In the genomic region with DNA sequence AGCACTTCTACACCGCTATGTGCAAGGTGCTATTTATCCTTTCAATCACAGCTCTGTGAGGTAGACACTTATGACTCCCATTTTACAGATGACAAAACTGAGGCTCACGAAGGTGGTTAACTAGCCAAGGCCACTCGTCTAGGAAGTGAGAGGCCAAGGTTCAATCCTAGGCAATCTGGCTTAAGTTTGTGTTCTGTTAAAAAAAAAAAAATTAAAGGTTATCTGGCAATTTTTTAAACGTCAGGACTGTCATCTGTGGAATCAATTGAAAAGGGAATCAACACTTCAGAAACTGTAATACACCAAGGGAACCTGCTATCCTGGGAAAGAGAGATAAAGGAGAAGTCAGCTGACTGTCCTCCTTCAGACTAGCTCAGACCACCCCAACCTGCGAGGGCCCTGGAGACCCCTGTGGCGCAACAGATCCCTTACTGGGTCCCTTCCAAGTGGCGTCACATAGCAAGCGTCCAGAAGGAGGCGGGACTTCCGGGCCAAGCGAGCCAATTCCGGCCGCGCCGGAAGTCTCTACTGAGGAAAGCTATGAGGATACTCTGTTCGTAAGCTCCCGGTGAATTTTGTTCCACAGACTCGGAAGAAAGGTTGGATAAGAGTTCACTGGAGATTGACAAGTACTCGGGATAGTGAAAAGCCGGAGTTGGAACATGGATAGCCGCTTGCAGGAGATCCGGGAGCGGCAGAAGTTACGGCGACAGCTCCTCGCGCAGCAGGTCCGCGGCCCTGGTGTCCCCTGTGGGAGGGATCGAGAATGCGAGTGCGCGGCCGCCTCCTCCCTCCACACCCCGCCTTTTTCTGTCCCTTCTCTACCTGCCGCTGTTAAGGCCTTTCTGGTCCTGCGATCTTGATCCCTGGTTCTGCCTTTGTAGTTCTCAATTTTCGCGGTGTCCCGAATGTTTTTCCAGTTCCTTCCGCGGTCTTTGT, we compare ENCODE assay signal across 8 cellular contexts. TPM values are rescaled to one million over a fixed set of nuclear protein-coding genes. Genes with fewer than 3 reads are reported as not detected.
A peak's percentile ranks its signal among the peaks of the same experiment; 100 is the strongest.
DNase-seq lines count a peak whose midpoint lies in the region; ATAC-seq and TF ChIP-seq lines count a peak whose summit lies in the region.

TSS of gene METTL14 (plus strand) at position 520 of the 939 bp plus-strand sequence. CDS start at position 663, 143 bp downstream.

- WGBS in lung, 2 donors = 5% methylated on average over 42 of the region's 42 CpGs

- H3K36me3 ChIP-seq in lung (ENCODE audit: control insufficient read depth in 2 of 2, insufficient read depth in 2 of 2, low read length in 2 of 2) = peaks cover 10 to 11% of the 10 kb centered on the region in 2 donors

- H3K9me3 Mint-ChIP-seq in CD4-positive, alpha-beta T cell = peaks cover 2% of the 10 kb centered on the region
- H3K9me3 Mint-ChIP-seq in activated CD8-positive, alpha-beta T cell treated with anti-CD3 and anti-CD28 coated beads, Interleukin-2, amount 10 ng/mL, durations not matched to agents 7 days and 5 days (ENCODE audit: insufficient read depth) = no peaks in the 10 kb centered on the region

- peaks cover 33% of the 10 kb centered on the region for H3K4me1 Mint-ChIP-seq in CD4-positive, alpha-beta T cell (ENCODE audit: low read depth)
- peaks cover 30% of the 10 kb centered on the region for H3K4me1 Mint-ChIP-seq in activated CD8-positive, alpha-beta T cell treated with anti-CD3 and anti-CD28 coated beads, Interleukin-2, amount 10 ng/mL, durations not matched to agents 7 days and 5 days (ENCODE audit: low read depth)

- H3K27ac ChIP-seq in CD4-positive, alpha-beta T cell (ENCODE audit: low read depth, low read length) = peak within 1 kb of the TSS; percentile 60
- H3K27ac ChIP-seq in lung (ENCODE audit: low read depth in 1 of 2, low read length in 1 of 2) = peak within 1 kb of the TSS; percentile 94 to 96

- CTCF ChIA-PET in CD4-positive, alpha-beta T cell (lab: Charles Lee) = interaction anchor here (0.6 to 0.7 kb wide), 2 partner anchors 97 to 261 kb away, joined by 3 read pairs; no protein-coding TSS in a partner anchor
- CTCF ChIA-PET in activated CD8-positive, alpha-beta T cell treated with anti-CD3 and anti-CD28 coated beads, Interleukin-2, amount 10 ng/mL, durations not matched to agents 7 days and 5 days (lab: Charles Lee) = interaction anchor here (0.7 to 2.0 kb wide), 11 partner anchors 9 to 261 kb away, joined by 3 to 6 read pairs (median 3); no protein-coding TSS in a partner anchor

- peak within 1 kb of the TSS; percentile 89 for H3K27ac Mint-ChIP-seq in CD4-positive, alpha-beta T cell
- peak within 1 kb of the TSS; percentile 95 for H3K27ac Mint-ChIP-seq in activated CD8-positive, alpha-beta T cell treated with anti-CD3 and anti-CD28 coated beads, Interleukin-2, amount 10 ng/mL, durations not matched to agents 7 days and 5 days

- no peak for TF ChIP-seq CTCF in CD4-positive, alpha-beta T cell (IDR thresholded peaks at IDR 0.05)
- TF ChIP-seq CTCF in lung (IDR thresholded peaks at IDR 0.05; ENCODE audit: control extremely low read depth, extremely low read depth) = no peak

- POLR2A ChIA-PET in CD4-positive, alpha-beta T cell (lab: Charles Lee) = interaction anchor here (0.7 to 1.7 kb wide), 6 partner anchors 12 to 769 kb away, joined by 3 to 11 read pairs (median 4); no protein-coding TSS in a partner anchor
- POLR2A ChIA-PET in activated CD8-positive, alpha-beta T cell treated with anti-CD3 and anti-CD28 coated beads, Interleukin-2, amount 10 ng/mL, durations not matched to agents 7 days and 5 days (lab: Charles Lee) = interaction anchor here (1.2 to 1.6 kb wide), 3 partner anchors 41 to 96 kb away, joined by 3 to 4 read pairs (median 4); no protein-coding TSS in a partner anchor

- H3K9me3 ChIP-seq in CD4-positive, alpha-beta T cell (ENCODE audit: control insufficient read depth, low read length) = no peaks in the 10 kb centered on the region
- H3K9me3 ChIP-seq in lung (ENCODE audit: control insufficient read depth in 2 of 2, insufficient read depth in 1 of 2, low read length in 1 of 2) = no peaks in the 10 kb centered on the region

- peaks cover 0 to 3% of the 10 kb centered on the region in 2 donors for H3K4me1 ChIP-seq in lung (ENCODE audit: control insufficient read depth in 2 of 2, insufficient read depth in 2 of 2, low read length in 2 of 2)

- peak; percentile 71 to 85 (median 76) for DNase-seq in CD4-positive, alpha-beta T cell
- peak; percentile 94 for DNase-seq in NCI-H82 (lab: John Stamatoyannopoulos, UW)
- DNase-seq in activated CD8-positive, alpha-beta T cell treated with anti-CD3 and anti-CD28 coated beads, Interleukin-2, amount 10 ng/mL, durations not matched to agents 7 days and 5 days = peak; percentile 92
- DNase-seq in effector CD8-positive, alpha-beta T cell (lab: John Stamatoyannopoulos, UW) = peak; percentile 73
- DNase-seq in lung (ENCODE audit: low spot score) = peak; percentile 92
- DNase-seq in stimulated activated CD4-positive, alpha-beta T cell treated with anti-CD3 and anti-CD28 coated beads, TNF-alpha, amount 100 ng/mL, for 4 hours (ENCODE audit: low read depth in 3 of 3) = peak; percentile 70 to 80 (median 70)

- peak within 1 kb of the TSS; percentile 93 for H3K4me3 Mint-ChIP-seq in CD4-positive, alpha-beta T cell
- peak within 1 kb of the TSS; percentile 95 for H3K4me3 Mint-ChIP-seq in activated CD8-positive, alpha-beta T cell treated with anti-CD3 and anti-CD28 coated beads, Interleukin-2, amount 10 ng/mL, durations not matched to agents 7 days and 5 days

- peak within 1 kb of the TSS; percentile 71 for H3K4me3 ChIP-seq in lung

- H3K27me3 Mint-ChIP-seq in CD4-positive, alpha-beta T cell = no peaks in the 10 kb centered on the region
- H3K27me3 Mint-ChIP-seq in activated CD8-positive, alpha-beta T cell treated with anti-CD3 and anti-CD28 coated beads, Interleukin-2, amount 10 ng/mL, durations not matched to agents 7 days and 5 days (ENCODE audit: low read depth) = no peaks in the 10 kb centered on the region

- peak; percentile 90 for ATAC-seq in CD4-positive, alpha-beta T cell (ENCODE audit: poor library complexity)
- peak; percentile 100 for ATAC-seq in GM19397 (IDR thresholded peaks at IDR 0.05; ENCODE audit: unreplicated experiment)
- peak; percentile 100 for ATAC-seq in HG03571 (IDR thresholded peaks at IDR 0.05; ENCODE audit: unreplicated experiment)
- peak; percentile 98 for ATAC-seq in activated CD8-positive, alpha-beta T cell treated with anti-CD3 and anti-CD28 coated beads, Interleukin-2, amount 10 ng/mL, durations not matched to agents 7 days and 5 days
- peak; percentile 97 for ATAC-seq in lung (ENCODE audit: insufficient read depth, low FRiP score)

- intact Hi-C loops in CD4-positive, alpha-beta T cell (cut with DNase I, micrococcal nuclease) = loop anchor here (1.0 to 5.0 kb wide), 3 partner anchors 152 to 404 kb away; partner anchors contain the start of gene SEC24D (in 1 of the 2)

- no peaks in the 10 kb centered on the region for H3K27me3 ChIP-seq in CD4-positive, alpha-beta T cell (ENCODE audit: control insufficient read depth, insufficient read depth, low read length)
- no peaks in the 10 kb centered on the region for H3K27me3 ChIP-seq in lung (ENCODE audit: control insufficient read depth, insufficient read depth)

- peaks cover 41% of the 10 kb centered on the region for H3K36me3 Mint-ChIP-seq in CD4-positive, alpha-beta T cell (ENCODE audit: low read depth)
- peaks cover 9% of the 10 kb centered on the region for H3K36me3 Mint-ChIP-seq in activated CD8-positive, alpha-beta T cell treated with anti-CD3 and anti-CD28 coated beads, Interleukin-2, amount 10 ng/mL, durations not matched to agents 7 days and 5 days (ENCODE audit: low read depth)

RNA-seq across cellular contexts. Expression of gene METTL14, which starts in this region (rescaled TPM):
- 10 to 100 TPM; 45.1 to 46.5 TPM for total RNA-seq in CD4-positive, alpha-beta T cell
- total RNA-seq in activated CD8-positive, alpha-beta T cell treated with anti-CD3 and anti-CD28 coated beads, Interleukin-2, amount 10 ng/mL, durations not matched to agents 7 days and 5 days = 10 to 100 TPM; 42.8 to 46.2 TPM
- 10 to 100 TPM; 31.5 to 39.4 TPM for total RNA-seq in lung
- 1 to 10 TPM; 5.5 to 8.3 TPM for polyA plus RNA-seq in lung

Comparison
In these comparisons a context has a peak if more than half of its experiments do, and no peak if none do; other contexts are left out.
1. Peak in every context shown above with its lines: DNase-seq, ATAC-seq, H3K4me3 ChIP-seq and H3K27ac ChIP-seq.